13 cellular contexts compared by ENCODE assay signal in the genomic region with DNA sequence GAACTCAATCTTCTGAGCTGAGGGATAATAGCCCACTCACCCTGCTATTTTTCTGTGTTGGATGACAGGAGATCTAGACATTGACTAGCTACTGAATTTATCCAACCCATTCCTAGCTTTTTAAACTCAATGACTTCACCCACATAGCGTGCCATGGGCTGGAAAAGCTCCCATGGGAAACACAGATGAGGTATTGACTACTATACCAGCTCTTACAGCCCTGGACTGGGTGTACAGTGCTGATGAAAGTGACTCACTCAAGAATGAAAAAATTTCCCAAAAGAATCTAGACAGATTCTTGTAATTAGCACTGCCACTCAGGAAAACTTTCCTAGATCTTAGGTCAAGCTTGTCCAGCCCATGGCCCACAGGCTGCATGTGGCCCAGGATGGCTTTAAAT.
A peak's percentile ranks its signal among the peaks of the same experiment; 100 is the strongest.
DNase-seq lines count a peak whose midpoint lies in the region; ATAC-seq, FAIRE-seq and TF ChIP-seq lines count a peak whose summit lies in the region.
"Had no signal": no experiment of that assay in that cellular context is flagged by ENCODE, and none has a peak within 500 bp of the region (broad histone marks: within the 10 kb centered on the region; RNA-seq: fewer than 3 reads in every experiment).

No MANE protein-coding gene starts in this region.

- DNase-seq in AG20443 (ENCODE audit: low spot score): peak; percentile 76
- DNase-seq in LoVo (ENCODE audit: low spot score): peak; percentile 3
- peak; percentile 70 for DNase-seq in bronchial epithelial cell (ENCODE audit: low read depth)
- peak; percentile 74 for DNase-seq in myocyte (ENCODE audit: low read depth)
- DNase-seq in esophagus muscularis mucosa (ENCODE audit: extremely low spot score): no peak
- DNase-seq in activated CD4-positive, alpha-beta T cell treated with anti-CD3 and anti-CD28 coated beads for 48 hours: no peak
- DNase-seq in NOMO-1 treated with DMSO at 0.1 percent for 48 hours (lab: John Stamatoyannopoulos, UW; ENCODE audit: unreplicated experiment): no peak
- DNase-seq: activated effector memory CD4-positive, alpha-beta T cell treated with anti-CD3 and anti-CD28 coated beads, Interleukin-2, amount 50 U/mL, for 16 hours; CD4-positive, CD25-positive, alpha-beta regulatory T cell; NCI-H1436 treated with DMSO at 0.1 percent for 48 hours; nephron progenitor cell; uterus had no signal

- no peaks in the 10 kb centered on the region for H3K9me3 ChIP-seq in esophagus muscularis mucosa
- H3K9me3 ChIP-seq: uterus had no signal

- FAIRE-seq in bronchial epithelial cell (lab: Jason Lieb, UNC): peak; percentile 72

- H3K4me3 ChIP-seq in bronchial epithelial cell (ENCODE audit: low read depth, low read length) (no peak overlapping the region), esophagus muscularis mucosa (no peak overlapping the region)
- H3K4me3 ChIP-seq: uterus had no signal

- TF ChIP-seq POLR2A in esophagus muscularis mucosa (IDR thresholded peaks at IDR 0.05; ENCODE audit: low read depth): no peak

- H3K36me3 ChIP-seq in bronchial epithelial cell (ENCODE audit: control insufficient read depth, insufficient read depth, low read length) (no peaks in the 10 kb centered on the region), esophagus muscularis mucosa (no peaks in the 10 kb centered on the region)
- H3K36me3 ChIP-seq: uterus had no signal

- no peak for ATAC-seq in HG03439 (IDR thresholded peaks at IDR 0.05; ENCODE audit: unreplicated experiment)

- TF ChIP-seq EP300 in esophagus muscularis mucosa (IDR thresholded peaks at IDR 0.05): no peak

- intact Hi-C loops in esophagus muscularis mucosa (cut with DNase I): no loop called here

- 73% methylated on average over 1 of the region's 1 CpG for WGBS in esophagus muscularis mucosa

- TF ChIP-seq CTCF in bronchial epithelial cell (IDR thresholded peaks at IDR 0.05; ENCODE audit: insufficient read depth, low read length, severe bottlenecking) (no peak), esophagus muscularis mucosa (IDR thresholded peaks at IDR 0.05) (no peak)

- no peak overlapping the region for H3K27ac ChIP-seq in esophagus muscularis mucosa (replicated peaks in 1 of 4)
- H3K27ac ChIP-seq: uterus had no signal

- no peaks in the 10 kb centered on the region for H3K4me1 ChIP-seq in esophagus muscularis mucosa
- H3K4me1 ChIP-seq: uterus had no signal

- no peaks in the 10 kb centered on the region for H3K27me3 ChIP-seq in bronchial epithelial cell (ENCODE audit: control insufficient read depth, insufficient read depth, low read length)
- H3K27me3 ChIP-seq in esophagus muscularis mucosa: no peaks in the 10 kb centered on the region
- H3K27me3 ChIP-seq: uterus had no signal

Comparison
In these comparisons a context has a peak if more than half of its experiments do, and no peak if none do; other contexts are left out.
1. DNase-seq: peak in AG20443 (single experiment), LoVo (single experiment), bronchial epithelial cell (single experiment) and myocyte (single experiment); none in esophagus muscularis mucosa (single experiment), activated CD4-positive, alpha-beta T cell treated with anti-CD3 and anti-CD28 coated beads for 48 hours (single experiment) and NOMO-1 treated with DMSO at 0.1 percent for 48 hours (single experiment).